ENCODE assay signal across 8 cellular contexts in the genomic region with DNA sequence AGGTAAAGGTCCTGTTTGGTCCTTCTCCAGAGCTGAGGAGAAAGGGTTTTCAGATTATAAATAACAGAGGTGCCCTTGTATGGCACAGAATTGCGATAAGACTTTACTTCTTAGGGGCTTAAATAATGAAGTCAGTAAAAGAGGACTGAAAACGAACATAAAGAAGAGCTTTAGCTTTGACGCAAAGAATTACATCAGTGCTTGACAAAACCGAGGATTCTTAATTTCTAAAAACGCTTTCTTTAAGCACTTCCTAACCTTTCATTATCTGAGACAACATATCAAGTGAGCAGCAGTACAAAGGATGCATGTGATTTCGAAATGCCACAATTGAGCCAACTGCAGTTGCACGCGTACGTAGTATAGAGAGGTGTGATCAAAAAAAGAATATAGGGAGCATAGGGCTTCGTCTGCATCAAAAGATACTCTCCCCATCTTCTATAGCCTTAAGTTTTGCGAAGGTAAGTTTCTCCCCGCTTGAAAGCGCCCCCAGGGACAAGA. TPM values are rescaled to one million over a fixed set of nuclear protein-coding genes. Genes with fewer than 3 reads are reported as not detected.
DNase-seq lines count a peak whose midpoint lies in the region; ATAC-seq and TF ChIP-seq lines count a peak whose summit lies in the region.

No MANE protein-coding gene starts in this region.

- H3F3A ChIP-seq in neural progenitor cell (ENCODE audit: low read depth), result peaks cover 23% of the 10 kb centered on the region

- H3K4me1 ChIP-seq in ES-I3 (ENCODE audit: insufficient read depth, low read length) (no peaks in the 10 kb centered on the region; the same call in 1 of the 2 replicates), neural progenitor cell (peaks cover 24% of the 10 kb centered on the region)

- peak; percentile 61 for DNase-seq in NOMO-1 treated with DMSO at 0.1 percent for 48 hours (lab: John Stamatoyannopoulos, UW; ENCODE audit: unreplicated experiment)
- no peak for DNase-seq in dorsolateral prefrontal cortex
- no peak for DNase-seq in neural progenitor cell (ENCODE audit: low spot score)
- no peak for DNase-seq in KG1 (lab: John Stamatoyannopoulos, UW)

- H3K9me3 ChIP-seq in ES-I3 (ENCODE audit: control insufficient read depth, insufficient read depth, low read length), result no peaks in the 10 kb centered on the region
- H3K9me3 ChIP-seq in neural progenitor cell (ENCODE audit: low read depth), result no peaks in the 10 kb centered on the region

- ATAC-seq in HG03108 (IDR thresholded peaks at IDR 0.05; ENCODE audit: unreplicated experiment) (no peak), HG03280 (IDR thresholded peaks at IDR 0.05; ENCODE audit: unreplicated experiment) (no peak), GM19328 (IDR thresholded peaks at IDR 0.05; ENCODE audit: unreplicated experiment) (no peak)

- TF ChIP-seq CTCF in dorsolateral prefrontal cortex (IDR thresholded peaks at IDR 0.05 in 54 of 56, conservative IDR thresholded peaks at IDR 0.05 in 2 of 56; ENCODE audit: low read depth in 1 of 56, partially characterized antibody in 56 of 56) (no peak), neural progenitor cell (IDR thresholded peaks at IDR 0.05) (no peak)

- H3K4me2 ChIP-seq in neural progenitor cell, result peak overlapping the region; percentile 85

- intact Hi-C loops in dorsolateral prefrontal cortex (cut with DNase I), result loop anchor here (5.0 to 10.0 kb wide), 2 partner anchors 217 to 231 kb away; no protein-coding TSS in a partner anchor

- peaks cover 27% of the 10 kb centered on the region for H3K4me1 Mint-ChIP-seq in neural progenitor cell

- H3K27me3 Mint-ChIP-seq in neural progenitor cell (ENCODE audit: insufficient read depth, low read depth), result no peaks in the 10 kb centered on the region

- H3K9me3 Mint-ChIP-seq in neural progenitor cell, result peaks cover 10% of the 10 kb centered on the region

- peaks cover 8% of the 10 kb centered on the region for H3K36me3 Mint-ChIP-seq in neural progenitor cell

- peaks cover 47% of the 10 kb centered on the region for H3K79me2 ChIP-seq in neural progenitor cell (ENCODE audit: low read depth)

- peaks cover 28% of the 10 kb centered on the region for H4K20me1 ChIP-seq in neural progenitor cell (ENCODE audit: low read depth)

- H3K27ac Mint-ChIP-seq in neural progenitor cell, result peak overlapping the region; percentile 97

- peak overlapping the region; percentile 89 for H3K4me3 Mint-ChIP-seq in neural progenitor cell

- H3K27me3 ChIP-seq in dorsolateral prefrontal cortex, result no peaks in the 10 kb centered on the region
- no peaks in the 10 kb centered on the region for H3K27me3 ChIP-seq in neural progenitor cell

- H2AFZ ChIP-seq in neural progenitor cell (replicated peaks), result peak overlapping the region; percentile 70

- H3K9ac ChIP-seq in ES-I3 (ENCODE audit: low read depth, low read length) (peak overlapping the region; percentile 83), neural progenitor cell (peak overlapping the region; percentile 60)

- H3K4me3 ChIP-seq in dorsolateral prefrontal cortex (peak overlapping the region; percentile 65 to 100 (median 90)), neural progenitor cell (peak overlapping the region; percentile 95)

- H3K36me3 ChIP-seq in ES-I3 (ENCODE audit: insufficient read depth, low read length), result peaks cover 3% of the 10 kb centered on the region
- H3K36me3 ChIP-seq in neural progenitor cell, result peaks cover 4% of the 10 kb centered on the region

- peak overlapping the region in 58 of 59 donors; percentile 6 to 100 (median 98) for H3K27ac ChIP-seq in dorsolateral prefrontal cortex
- H3K27ac ChIP-seq in neural progenitor cell, result peak overlapping the region; percentile 89

RNA-seq across cellular contexts. Expression of a gene that starts 0.8 kb away (rescaled TPM):
- total RNA-seq in dorsolateral prefrontal cortex, result 10 to 100 TPM; 17.6 to 85.2 (median 40.6) TPM
- 13.8 and 31.3 TPM in 2 replicates for total RNA-seq in neural progenitor cell (ENCODE audit: low replicate concordance)
